ENCODE assay signal across 8 cellular contexts in genomic region chr6:148947621-148948444, GRCh38.
DNase-seq lines count a peak whose midpoint lies in the region; ATAC-seq and TF ChIP-seq lines count a peak whose summit lies in the region.

No MANE protein-coding gene starts in this region.

- no peak overlapping the region for H3K14ac ChIP-seq in IMR-90 (replicated peaks; ENCODE audit: low read depth, low read length)

- no peaks in the 10 kb centered on the region for H3K9me2 ChIP-seq in neural cell (ENCODE audit: insufficient read depth, low read length)

- H3K36me3 ChIP-seq in IMR-90 (ENCODE audit: control insufficient read depth, insufficient read depth, low read length) (no peaks in the 10 kb centered on the region), neural cell (ENCODE audit: insufficient read depth, low read length) (no peaks in the 10 kb centered on the region)

- no peak overlapping the region for H3K27ac Mint-ChIP-seq in CD14-positive monocyte
- no peak overlapping the region for H3K27ac Mint-ChIP-seq in stimulated activated naive CD8-positive, alpha-beta T cell treated with anti-CD3 and anti-CD28 coated beads, Interleukin-15, amount 100 ng/mL, for 72 hours

- H4K5ac ChIP-seq in IMR-90 (ENCODE audit: low read depth, low read length): no peak overlapping the region

- H2AFZ ChIP-seq in IMR-90 (replicated peaks; ENCODE audit: low read length, poor library complexity) (no peak overlapping the region), neural cell (ENCODE audit: low read depth, low read length) (no peak overlapping the region)

- no TSS peak for BruUV-seq in IMR-90 (replicated peaks; lab: Mats Ljungman, UMichigan)

- H3K9me3 ChIP-seq in IMR-90 (ENCODE audit: control insufficient read depth, insufficient read depth, low read length): no peaks in the 10 kb centered on the region
- no peaks in the 10 kb centered on the region for H3K9me3 ChIP-seq in neural cell (ENCODE audit: low read length)

- no peak overlapping the region for H3K27ac ChIP-seq in IMR-90 (ENCODE audit: insufficient read depth, low read length)
- H3K27ac ChIP-seq in neural cell (ENCODE audit: low read length): no peak overlapping the region

- no peak overlapping the region for H3K23ac ChIP-seq in IMR-90 (ENCODE audit: low read depth, low read length)

- no peaks in the 10 kb centered on the region for H3K4me1 Mint-ChIP-seq in CD14-positive monocyte
- H3K4me1 Mint-ChIP-seq in stimulated activated naive CD8-positive, alpha-beta T cell treated with anti-CD3 and anti-CD28 coated beads, Interleukin-15, amount 100 ng/mL, for 72 hours: no peaks in the 10 kb centered on the region

- POLR2A ChIA-PET in IMR-90 (lab: Charles Lee; ENCODE audit: unreplicated experiment): no interaction called here

- TF ChIP-seq CTCF in CD14-positive monocyte (IDR thresholded peaks at IDR 0.05) (peak; percentile 88), IMR-90 (conservative IDR thresholded peaks at IDR 0.05; ENCODE audit: low read depth, low read length) (peak; percentile 79), fibroblast of mammary gland (conservative IDR thresholded peaks at IDR 0.05; ENCODE audit: control insufficient read depth, insufficient read depth, low read depth, low read length) (peak; percentile 88), neural cell (IDR thresholded peaks at IDR 0.05; ENCODE audit: poor library complexity, severe bottlenecking) (peak; percentile 87)

- H3K4me2 ChIP-seq in IMR-90 (ENCODE audit: low read depth, low read length) (no peak overlapping the region), neural cell (ENCODE audit: low read length) (no peak overlapping the region)

- TF ChIP-seq EP300 in neural cell (conservative IDR thresholded peaks at IDR 0.05; ENCODE audit: poor library complexity, severe bottlenecking): no peak

- H3K4me3 ChIP-seq in IMR-90 (ENCODE audit: insufficient read depth, low read depth, low read length): no peak overlapping the region
- no peak overlapping the region for H3K4me3 ChIP-seq in fibroblast of mammary gland (ENCODE audit: control insufficient read depth, low read depth, low read length)
- H3K4me3 ChIP-seq in neural cell (ENCODE audit: low read length): no peak overlapping the region

- H3K4me1 ChIP-seq in IMR-90 (ENCODE audit: control insufficient read depth, insufficient read depth, low read length): peaks cover 4% of the 10 kb centered on the region

- no peaks in the 10 kb centered on the region for H3K9me1 ChIP-seq in IMR-90 (ENCODE audit: insufficient read depth, low read length)

- H3K56ac ChIP-seq in IMR-90 (ENCODE audit: extremely low read depth, insufficient read depth, low read length): no peak overlapping the region

- peaks cover 0 to 7% (median 6%) of the 10 kb centered on the region in 3 donors for H3K27me3 Mint-ChIP-seq in CD14-positive monocyte (ENCODE audit: low read depth in 3 of 3)
- H3K27me3 Mint-ChIP-seq in stimulated activated naive CD8-positive, alpha-beta T cell treated with anti-CD3 and anti-CD28 coated beads, Interleukin-15, amount 100 ng/mL, for 72 hours: peaks cover 15% of the 10 kb centered on the region

- no peaks in the 10 kb centered on the region for H3F3A ChIP-seq in neural cell (ENCODE audit: insufficient read depth, low read length, poor library complexity, severe bottlenecking)

- H3K9ac ChIP-seq in IMR-90 (ENCODE audit: low read depth, low read length) (no peak overlapping the region), neural cell (ENCODE audit: low read length) (no peak overlapping the region)

- no peak overlapping the region for H2AK5ac ChIP-seq in IMR-90 (ENCODE audit: low read depth, low read length)

- H2BK120ac ChIP-seq in IMR-90 (ENCODE audit: low read depth, low read length): no peak overlapping the region

- H3K9me3 Mint-ChIP-seq in CD14-positive monocyte: no peaks in the 10 kb centered on the region
- no peaks in the 10 kb centered on the region for H3K9me3 Mint-ChIP-seq in stimulated activated naive CD8-positive, alpha-beta T cell treated with anti-CD3 and anti-CD28 coated beads, Interleukin-15, amount 100 ng/mL, for 72 hours

- H2BK20ac ChIP-seq in IMR-90 (ENCODE audit: low read depth, low read length): no peak overlapping the region

- H3K4ac ChIP-seq in IMR-90 (ENCODE audit: low read depth, low read length): no peak overlapping the region

- TF ChIP-seq RAD21 in IMR-90 (IDR thresholded peaks at IDR 0.05; ENCODE audit: low read length): peak; percentile 88
- peak; percentile 85 for TF ChIP-seq RAD21 in neural cell (conservative IDR thresholded peaks at IDR 0.05)

- 100% methylated on average over 1 of the region's 12 CpGs; no CpG with 5 or more reads in 1 of the 2 experiments for WGBS in IMR-90 (ENCODE audit: extremely low coverage in 2 of 2, insufficient read length in 1 of 2), 2 experiments

- H4K91ac ChIP-seq in IMR-90 (ENCODE audit: insufficient read depth, low read depth, low read length): no peak overlapping the region

- no peak overlapping the region for H2BK5ac ChIP-seq in IMR-90 (ENCODE audit: low read depth, low read length, poor library complexity, severe bottlenecking)

- no peaks in the 10 kb centered on the region for H3K36me3 Mint-ChIP-seq in CD14-positive monocyte

- H3K27me3 ChIP-seq in IMR-90 (ENCODE audit: control insufficient read depth, insufficient read depth, low read length): no peaks in the 10 kb centered on the region
- H3K27me3 ChIP-seq in neural cell (ENCODE audit: insufficient read depth, low read depth, low read length): no peaks in the 10 kb centered on the region

- no peak overlapping the region for H2AK9ac ChIP-seq in IMR-90 (replicated peaks; ENCODE audit: low read depth, low read length, poor library complexity)

- ATAC-seq in GM19324 (IDR thresholded peaks at IDR 0.05; ENCODE audit: low FRiP score, unreplicated experiment) (peak; percentile 78), IMR-90 (ENCODE audit: low read depth) (peak; percentile 91)
- ATAC-seq in stimulated activated naive CD8-positive, alpha-beta T cell treated with anti-CD3 and anti-CD28 coated beads, Interleukin-15, amount 100 ng/mL, for 72 hours: peak; percentile 75

- H3K18ac ChIP-seq in IMR-90 (ENCODE audit: low read depth, low read length): no peak overlapping the region

- H2BK15ac ChIP-seq in IMR-90 (ENCODE audit: low read depth, low read length): no peak overlapping the region

- H3K79me2 ChIP-seq in neural cell (replicated peaks; ENCODE audit: insufficient read depth, low read length): no peaks in the 10 kb centered on the region

- intact Hi-C loops in CD14-positive monocyte (cut with micrococcal nuclease) (loop anchor here (1.0 to 5.0 kb wide), 3 partner anchors 201 to 371 kb away; partner anchors contain the start of gene UST (in 1 of the 2)), IMR-90 (cut with micrococcal nuclease) (loop anchor here (1.0 to 5.0 kb wide), 3 partner anchors 200 to 391 kb away; no protein-coding TSS in a partner anchor)

- H4K20me1 ChIP-seq in IMR-90 (ENCODE audit: insufficient read depth, low read length): no peaks in the 10 kb centered on the region
- H4K20me1 ChIP-seq in neural cell (ENCODE audit: insufficient read depth): no peaks in the 10 kb centered on the region

- H3K4me3 Mint-ChIP-seq in CD14-positive monocyte: no peak overlapping the region
- H3K4me3 Mint-ChIP-seq in stimulated activated naive CD8-positive, alpha-beta T cell treated with anti-CD3 and anti-CD28 coated beads, Interleukin-15, amount 100 ng/mL, for 72 hours: no peak overlapping the region

- CTCF ChIA-PET in IMR-90 (lab: Yijun Ruan, JAX): interaction anchor here (1.0 to 1.1 kb wide), 3 partner anchors 9 to 370 kb away, joined by 3 read pairs; no protein-coding TSS in a partner anchor

- dilution Hi-C loops in IMR-90 (cut with HindIII; ENCODE audit: low sequenced_read_pairs, unreplicated experiment): no loop called here

- 0 out of 4 replicates have a peak, but pooled peaks cover 0 to 3% of the 10 kb centered on the region in 2 experiments for H3K79me1 ChIP-seq in IMR-90 (ENCODE audit: low read depth in 1 of 2, low read length in 2 of 2)

- in situ Hi-C loops in IMR-90 (cut with MboI; ENCODE audit: low sequenced_read_pairs): no loop called here

- peak; percentile 60 for DNase-seq in CD14-positive monocyte (ENCODE audit: low spot score)
- peak; percentile 82 for DNase-seq in IMR-90
- peak; percentile 65 for DNase-seq in OCI-M2 (lab: John Stamatoyannopoulos, UW; ENCODE audit: unreplicated experiment)
- peak; percentile 75 for DNase-seq in activated T-cell treated with anti-CD3 and anti-CD28 coated beads, Interleukin-2, amount 50 U/mL, for 1 hour
- DNase-seq in fibroblast of mammary gland (ENCODE audit: low read depth): peak; percentile 84
- DNase-seq in stimulated activated naive CD8-positive, alpha-beta T cell treated with anti-CD3 and anti-CD28 coated beads, Interleukin-15, amount 100 ng/mL, for 72 hours: peak; percentile 65 to 70

- TF ChIP-seq POLR2A in IMR-90 (IDR thresholded peaks at IDR 0.05; ENCODE audit: low read depth, low read length): no peak

- no peak overlapping the region for H4K8ac ChIP-seq in IMR-90 (ENCODE audit: low read depth in 2 of 2, low read length in 2 of 2)

TF ChIP-seq in IMR-90, 13 proteins besides CTCF, POLR2A, EP300 and RAD21 (continues in another document):
- TF ChIP-seq BHLHE40 (IDR thresholded peaks at IDR 0.05; ENCODE audit: low read depth, low read length): no peak
- TF ChIP-seq RCOR1 (IDR thresholded peaks at IDR 0.05; ENCODE audit: insufficient replicate concordance, low read length): no peak
- no peak for TF ChIP-seq CHD1 (IDR thresholded peaks at IDR 0.05; ENCODE audit: low read depth, low read length)
- no peak for TF ChIP-seq FOS (IDR thresholded peaks at IDR 0.05; ENCODE audit: low read depth, low read length)
